8 cellular contexts compared by ENCODE assay signal in the genomic region with DNA sequence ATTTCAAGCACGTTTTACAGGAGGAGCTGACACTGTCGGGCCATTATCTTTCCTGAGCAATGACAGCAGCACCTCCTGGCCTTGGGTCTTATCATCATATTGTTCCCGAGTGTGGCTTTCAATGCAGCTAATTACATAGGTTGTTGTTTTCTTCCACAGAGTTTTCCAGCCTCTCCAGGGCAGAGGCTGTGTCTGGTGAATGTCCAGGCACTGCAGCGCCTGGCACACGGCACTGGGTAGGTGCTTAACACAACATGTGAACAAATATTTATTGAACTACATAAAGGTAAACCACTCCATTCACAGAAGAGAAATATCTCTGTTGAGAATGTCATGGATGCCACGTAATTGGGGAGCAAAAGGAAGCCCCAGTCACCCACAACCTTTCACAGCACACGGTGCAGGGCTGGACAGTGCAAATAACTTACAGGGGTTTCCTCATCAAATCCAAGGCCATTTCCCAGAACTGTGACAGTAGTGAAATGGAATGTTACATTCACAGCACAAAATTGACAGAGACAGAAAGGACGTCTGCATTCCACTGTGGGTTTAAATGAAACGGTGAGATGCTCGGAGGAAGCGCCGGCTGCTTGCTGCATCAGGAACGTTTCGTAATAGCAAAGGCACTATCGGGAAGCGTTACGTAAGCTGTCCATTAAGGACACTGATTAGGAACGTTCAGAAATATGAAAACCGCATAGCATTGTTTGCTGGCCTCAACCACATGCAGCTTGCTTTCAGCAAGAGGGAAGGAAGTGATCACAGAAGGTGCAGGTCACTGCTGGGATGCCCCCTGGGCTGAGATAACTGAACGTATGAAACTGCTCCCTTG. TPM values are rescaled to one million over a fixed set of nuclear protein-coding genes. Genes with fewer than 3 reads are reported as not detected.
DNase-seq lines count a peak whose midpoint lies in the region; ATAC-seq and TF ChIP-seq lines count a peak whose summit lies in the region.

No MANE protein-coding gene starts in this region.

- H4K20me1 ChIP-seq in mammary epithelial cell (ENCODE audit: insufficient read depth, low read length) = no peaks in the 10 kb centered on the region

- POLR2A ChIA-PET in activated CD4-positive, alpha-beta T cell treated with anti-CD3 and anti-CD28 coated beads for 36 hours (lab: Charles Lee) = interaction anchor here (0.6 kb wide), 1 partner anchor 394 kb away, joined by 4 read pairs; no protein-coding TSS in a partner anchor

- no peaks in the 10 kb centered on the region for H3K79me2 ChIP-seq in mammary epithelial cell (ENCODE audit: insufficient read depth, low read length)

- peaks cover 12 to 16% of the 10 kb centered on the region in 2 donors for H3K36me3 Mint-ChIP-seq in CD14-positive monocyte
- no peaks in the 10 kb centered on the region for H3K36me3 Mint-ChIP-seq in activated CD4-positive, alpha-beta T cell treated with anti-CD3 and anti-CD28 coated beads for 36 hours (ENCODE audit: low read depth)

- in situ Hi-C loops in mammary epithelial cell (cut with MboI; ENCODE audit: low sequenced_read_pairs in 2 of 2) (no loop called here), GM13977 (cut with MboI; ENCODE audit: low pct_unique_long_range_greater_than_20kb, low sequenced_read_pairs, unreplicated experiment) (no loop called here)

- no peaks in the 10 kb centered on the region for H3K36me3 ChIP-seq in mammary epithelial cell (ENCODE audit: insufficient read depth, low read length)

- peak overlapping the region; percentile 75 to 94 for H3K4me3 Mint-ChIP-seq in CD14-positive monocyte
- H3K4me3 Mint-ChIP-seq in activated CD4-positive, alpha-beta T cell treated with anti-CD3 and anti-CD28 coated beads for 36 hours = no peak overlapping the region

- H3K4me1 ChIP-seq in mammary epithelial cell (ENCODE audit: insufficient read depth, low read length) = peaks cover 22% of the 10 kb centered on the region

- dilution Hi-C loops in mammary epithelial cell (cut with HindIII; ENCODE audit: low sequenced_read_pairs) = no loop called here

- H3K27me3 ChIP-seq in mammary epithelial cell (ENCODE audit: insufficient read depth, low read length) = peaks cover 6% of the 10 kb centered on the region

- peaks cover 32 to 51% (median 46%) of the 10 kb centered on the region in 3 donors for H3K27me3 Mint-ChIP-seq in CD14-positive monocyte (ENCODE audit: low read depth in 3 of 3)
- H3K27me3 Mint-ChIP-seq in activated CD4-positive, alpha-beta T cell treated with anti-CD3 and anti-CD28 coated beads for 36 hours = peaks cover 50% of the 10 kb centered on the region

- CTCF ChIA-PET in mammary epithelial cell (lab: Charles Lee; ENCODE audit: low non-redundant PET) = no interaction called here
- CTCF ChIA-PET in activated CD4-positive, alpha-beta T cell treated with anti-CD3 and anti-CD28 coated beads for 36 hours (lab: Charles Lee) = no interaction called here

- WGBS in mammary epithelial cell (ENCODE audit: low coverage, missing lambda C conversion rate) = 9% methylated on average over 20 of the region's 20 CpGs

- peak overlapping the region; percentile 51 for H3K4me2 ChIP-seq in mammary epithelial cell (ENCODE audit: insufficient read depth, low read depth, low read length)

- ATAC-seq in activated CD4-positive, alpha-beta T cell treated with anti-CD3 and anti-CD28 coated beads for 36 hours = no peak

- no peak overlapping the region for H3K4me3 ChIP-seq in mammary epithelial cell (replicated peaks in 1 of 3; ENCODE audit: insufficient read depth in 1 of 3, low read depth in 2 of 3, low read length in 3 of 3)

- peaks cover 85% of the 10 kb centered on the region for H3K4me1 Mint-ChIP-seq in CD14-positive monocyte
- H3K4me1 Mint-ChIP-seq in activated CD4-positive, alpha-beta T cell treated with anti-CD3 and anti-CD28 coated beads for 36 hours = peaks cover 4% of the 10 kb centered on the region

- TF ChIP-seq CTCF in CD14-positive monocyte (IDR thresholded peaks at IDR 0.05) (no peak), mammary epithelial cell (conservative IDR thresholded peaks at IDR 0.05 in 1 of 2, IDR thresholded peaks at IDR 0.05 in 1 of 2; ENCODE audit: extremely low read depth in 1 of 2, insufficient read depth in 1 of 2, low read depth in 1 of 2, low read length in 2 of 2) (no peak), GM13977 (IDR thresholded peaks at IDR 0.05; ENCODE audit: extremely low read depth, insufficient read depth, missing control alignments) (no peak)

- H3K9me3 Mint-ChIP-seq in CD14-positive monocyte = peaks cover 3 to 18% (median 8%) of the 10 kb centered on the region in 7 donors
- no peaks in the 10 kb centered on the region for H3K9me3 Mint-ChIP-seq in activated CD4-positive, alpha-beta T cell treated with anti-CD3 and anti-CD28 coated beads for 36 hours (ENCODE audit: low read depth)

- BruUV-seq in mammary epithelial cell (replicated peaks; lab: Mats Ljungman, UMichigan) = no TSS peak

- intact Hi-C loops in CD14-positive monocyte (cut with micrococcal nuclease) (loop anchor here in 1 of 2 donors (10.0 kb wide), 3 partner anchors 107 to 193 kb away; a partner anchor contains a TSS), mammary epithelial cell (cut with micrococcal nuclease) (loop anchor here (10.0 kb wide), 1 partner anchor 363 kb away; no protein-coding TSS in a partner anchor)
- intact Hi-C loops in activated CD4-positive, alpha-beta T cell treated with anti-CD3 and anti-CD28 coated beads for 36 hours (cut with DNase I, micrococcal nuclease) = loop anchor here in 1 of 2 experiments (10.0 kb wide), 1 partner anchor 363 kb away; no protein-coding TSS in a partner anchor

- H3K27ac ChIP-seq in mammary epithelial cell (ENCODE audit: insufficient read depth, low read depth, low read length) = no peak overlapping the region

- no peak overlapping the region for H3K9ac ChIP-seq in mammary epithelial cell (ENCODE audit: insufficient read depth, low read length)

- peak; percentile 63 for DNase-seq in CD14-positive monocyte (ENCODE audit: low spot score)
- DNase-seq in NCI-H146 (lab: John Stamatoyannopoulos, UW) = peak; percentile 53
- peak; percentile 77 for DNase-seq in mammary epithelial cell
- DNase-seq in mucosa of gallbladder (ENCODE audit: low spot score) = peak; percentile 29
- no peak for DNase-seq in activated CD4-positive, alpha-beta T cell treated with anti-CD3 and anti-CD28 coated beads for 36 hours
- DNase-seq in GM13977 (ENCODE audit: low spot score) = no peak
- no peak for DNase-seq in superior temporal gyrus (ENCODE audit: extremely low spot score)
- DNase-seq in GM19240 (ENCODE audit: insufficient read length, low spot score) = no peak

- peak overlapping the region; percentile 54 for H2AFZ ChIP-seq in mammary epithelial cell (ENCODE audit: low read depth, low read length)

- H3K27ac Mint-ChIP-seq in CD14-positive monocyte = peak overlapping the region; percentile 67 to 94 (median 88)
- H3K27ac Mint-ChIP-seq in activated CD4-positive, alpha-beta T cell treated with anti-CD3 and anti-CD28 coated beads for 36 hours = no peak overlapping the region

- no peaks in the 10 kb centered on the region for H3K9me3 ChIP-seq in mammary epithelial cell (replicated peaks; ENCODE audit: insufficient read depth, low read length)

RNA-seq across cellular contexts. Expression of a gene that starts 6.4 kb away (rescaled TPM):
- polyA plus RNA-seq in CD14-positive monocyte (not detected), mammary epithelial cell (not detected)
- total RNA-seq in mammary epithelial cell (under 1 TPM in 1 of 2 donors, not detected in 1; 0.17 TPM), mucosa of gallbladder (not detected)
- polyA minus RNA-seq in mammary epithelial cell = not detected
- total RNA-seq in activated CD4-positive, alpha-beta T cell treated with anti-CD3 and anti-CD28 coated beads for 36 hours = not detected

Comparison
In these comparisons a context has a peak if more than half of its experiments do, and no peak if none do; other contexts are left out.
1. DNase-seq: peak in CD14-positive monocyte (single experiment), NCI-H146 (single experiment), mammary epithelial cell (single experiment) and mucosa of gallbladder (single experiment); none in activated CD4-positive, alpha-beta T cell treated with anti-CD3 and anti-CD28 coated beads for 36 hours (single experiment), GM13977 (single experiment), superior temporal gyrus (single experiment) and GM19240 (single experiment).